8 cellular contexts compared by ENCODE assay signal in the genomic region with DNA sequence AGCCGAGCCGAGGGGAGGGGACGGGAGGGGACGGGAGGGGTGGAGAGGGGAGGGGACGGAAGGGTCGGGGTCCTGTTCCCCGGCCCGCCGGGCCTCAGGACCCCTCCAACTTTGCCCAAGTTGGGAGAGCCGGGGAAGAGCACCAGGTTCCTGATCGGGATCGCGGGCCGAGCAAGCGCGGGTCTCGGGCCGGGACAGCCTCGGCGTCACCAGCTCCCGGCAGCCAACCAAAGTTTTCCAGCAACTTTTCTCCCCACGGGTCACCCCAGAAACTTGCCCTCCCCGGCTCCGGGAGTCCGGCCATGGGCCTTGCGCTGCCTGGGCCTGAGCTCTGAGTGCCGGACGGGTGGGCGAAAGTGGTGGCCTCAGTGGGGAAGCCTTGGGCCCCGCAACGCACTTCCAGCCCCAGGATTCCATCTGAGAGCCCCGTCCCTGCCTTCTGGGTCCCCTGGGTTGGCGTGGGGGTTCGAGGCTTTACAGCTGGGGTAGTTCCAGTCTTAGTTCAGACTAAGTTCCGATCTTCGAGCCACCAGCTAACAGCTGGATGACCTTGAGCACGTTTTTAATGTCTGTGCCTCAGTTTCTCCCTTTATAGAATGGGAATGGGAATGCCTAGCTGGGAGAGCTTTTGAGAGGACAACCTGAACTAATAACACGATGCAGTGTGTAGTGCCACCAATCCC. TPM values are rescaled to one million over a fixed set of nuclear protein-coding genes. Genes with fewer than 3 reads are reported as not detected.
DNase-seq lines count a peak whose midpoint lies in the region; ATAC-seq and TF ChIP-seq lines count a peak whose summit lies in the region.

No MANE protein-coding gene starts in this region.

- intact Hi-C loops in body of pancreas (cut with DNase I), result no loop called here

- peak; percentile 1 for ATAC-seq in body of pancreas
- ATAC-seq in esophagus mucosa, result no peak

- H3K36me3 ChIP-seq in MG63 (peaks cover 30% of the 10 kb centered on the region), body of pancreas (replicated peaks in 1 of 2; ENCODE audit: insufficient read depth in 1 of 2, low read depth in 2 of 2) (no peaks in the 10 kb centered on the region), subcutaneous abdominal adipose tissue (ENCODE audit: control insufficient read depth in 5 of 5, insufficient read depth in 5 of 5, low read length in 5 of 5) (peaks cover 0 to 25% (median 15%) of the 10 kb centered on the region in 5 donors)

- H3K27me3 ChIP-seq in MG63 (no peaks in the 10 kb centered on the region), body of pancreas (no peaks in the 10 kb centered on the region), subcutaneous abdominal adipose tissue (ENCODE audit: control insufficient read depth in 5 of 5, insufficient read depth in 4 of 5, low read length in 5 of 5) (peaks cover 0 to 3% (median 0%) of the 10 kb centered on the region in 5 donors)

- H3K27ac ChIP-seq in body of pancreas (peak overlapping the region; percentile 92 to 97 (median 96)), subcutaneous abdominal adipose tissue (ENCODE audit: low read depth, low read length) (peak overlapping the region; percentile 98)

- peaks cover 82% of the 10 kb centered on the region for H3K4me1 ChIP-seq in body of pancreas
- peaks cover 43 to 84% (median 78%) of the 10 kb centered on the region in 5 donors for H3K4me1 ChIP-seq in subcutaneous abdominal adipose tissue (ENCODE audit: control insufficient read depth in 5 of 5, insufficient read depth in 5 of 5, low read length in 5 of 5)

- H3K9me3 ChIP-seq in MG63 (no peaks in the 10 kb centered on the region), body of pancreas (no peaks in the 10 kb centered on the region), subcutaneous abdominal adipose tissue (ENCODE audit: control insufficient read depth in 5 of 5, low read length in 5 of 5) (peaks cover 0 to 3% (median 0%) of the 10 kb centered on the region in 5 donors)

- H3K9ac ChIP-seq in subcutaneous abdominal adipose tissue (ENCODE audit: low read length in 5 of 5), result peak overlapping the region; percentile 77 to 92 (median 90)

- no peak for TF ChIP-seq CTCF in GM12865 (IDR thresholded peaks at IDR 0.05; ENCODE audit: insufficient read depth, low read depth, low read length, missing control alignments)
- TF ChIP-seq CTCF in body of pancreas (IDR thresholded peaks at IDR 0.05), result no peak

- WGBS in body of pancreas, 2 donors, result 0 to 1% methylated on average over 7 to 36 of the region's 38 CpGs

- H3K4me3 ChIP-seq in GM12865 (ENCODE audit: low read depth, low read length) (peak overlapping the region; percentile 80), MG63 (peak overlapping the region; percentile 72), body of pancreas (peak overlapping the region; percentile 46 to 70), subcutaneous abdominal adipose tissue (ENCODE audit: low read depth in 1 of 5, low read length in 5 of 5) (peak overlapping the region; percentile 82 to 94 (median 90))

- no peak for TF ChIP-seq POLR2A in body of pancreas (IDR thresholded peaks at IDR 0.05)

- no peak for DNase-seq in GM12865 (ENCODE audit: low read depth)
- no peak for DNase-seq in MG63
- DNase-seq in body of pancreas, result peak; percentile 42 to 51 (median 50)
- DNase-seq in left kidney (ENCODE audit: low read depth, low spot score), result peak; percentile 53
- no peak for DNase-seq in NCI-H2227 treated with DMSO at 0.1 percent for 48 hours (lab: John Stamatoyannopoulos, UW)
- no peak for DNase-seq in NCI-H748 treated with DMSO at 0.1 percent for 48 hours (lab: John Stamatoyannopoulos, UW)

RNA-seq across cellular contexts. Expression of gene ZC3H12A, which starts 0.5 kb away (rescaled TPM):
- total RNA-seq in MG63 (2014; rRNA removed; shearing (Covaris generic); ENCODE audit: low replicate concordance), result 2.2 and 3.8 TPM in 2 replicates
- 10 to 100 TPM; 12.2 to 31.6 TPM for total RNA-seq in body of pancreas
- total RNA-seq in esophagus mucosa, result 43.6 TPM

RNA-seq across cellular contexts. Expression of gene MEAF6, which starts 39.7 kb away (rescaled TPM):
- total RNA-seq in MG63 (2014; rRNA removed; shearing (Covaris generic); ENCODE audit: low replicate concordance), result 64.6 and 68.7 TPM in 2 replicates
- total RNA-seq in body of pancreas (10 to 100 TPM; 36.3 to 43.5 TPM), esophagus mucosa (32.7 TPM)

Comparison
In these comparisons a context has a peak if more than half of its experiments do, and no peak if none do; other contexts are left out.
1. DNase-seq: peak in body of pancreas (4 of 4) and left kidney (single experiment); none in GM12865 (single experiment), MG63 (single experiment), NCI-H2227 treated with DMSO at 0.1 percent for 48 hours (single experiment) and NCI-H748 treated with DMSO at 0.1 percent for 48 hours (single experiment).
2. Peak in every context shown above with its lines, with median percentiles within 50 percentile points of each other: H3K4me3 ChIP-seq.